In genomic region chr3:120438216-120438615, GRCh38 we compare ENCODE assay signal across 1 cellular context.
TF ChIP-seq lines count a peak whose summit lies in the region.

No MANE protein-coding gene starts in this region.

TF ChIP-seq in SK-N-SH, 30 proteins besides CTCF, POLR2A, EP300 and RAD21 (continued from another document):
- TF ChIP-seq REST (IDR thresholded peaks at IDR 0.05; ENCODE audit: low read depth, low read length) (no peak), NRF1 (IDR thresholded peaks at IDR 0.05; ENCODE audit: low read depth, low read length) (no peak), POLR2AphosphoS5 (IDR thresholded peaks at IDR 0.05; ENCODE audit: low read depth, low read length) (no peak), NFIC (IDR thresholded peaks at IDR 0.05; ENCODE audit: borderline replicate concordance) (no peak), CHD2 (IDR thresholded peaks at IDR 0.05; ENCODE audit: low read length, partially characterized antibody) (no peak), EZH2phosphoT487 (IDR thresholded peaks at IDR 0.05; ENCODE audit: borderline replicate concordance, low read depth) (no peak), FOSL2 (IDR thresholded peaks at IDR 0.05; ENCODE audit: borderline replicate concordance, low read depth) (no peak), RXRA (IDR thresholded peaks at IDR 0.05; ENCODE audit: borderline replicate concordance, low read depth) (no peak), USF1 (IDR thresholded peaks at IDR 0.05; ENCODE audit: borderline replicate concordance, low read depth) (no peak), SMC3 (IDR thresholded peaks at IDR 0.05; ENCODE audit: low read depth, low read length) (no peak), FOXM1 (IDR thresholded peaks at IDR 0.05; ENCODE audit: low read depth) (no peak)
